26 cellular contexts compared by ENCODE assay signal in genomic region chr6:41955412-41955811, GRCh38. TPM values are rescaled to one million over a fixed set of nuclear protein-coding genes. Genes with fewer than 3 reads are reported as not detected.
DNase-seq lines count a peak whose midpoint lies in the region; ATAC-seq and TF ChIP-seq lines count a peak whose summit lies in the region.
"Had no signal": no experiment of that assay in that cellular context is flagged by ENCODE, and none has a peak within 500 bp of the region (broad histone marks: within the 10 kb centered on the region; RNA-seq: fewer than 3 reads in every experiment).

No MANE protein-coding gene starts in this region.

- TF ChIP-seq CTCF in CD8-positive, alpha-beta T cell (IDR thresholded peaks at IDR 0.05), result no peak

- peaks cover 42% of the 10 kb centered on the region for H3K36me3 Mint-ChIP-seq in activated T-cell treated with anti-CD3 and anti-CD28 coated beads, Interleukin-2, amount 50 U/mL, for 24 hours (ENCODE audit: low read depth)
- H3K36me3 Mint-ChIP-seq in CD4-positive, CD25-positive, alpha-beta regulatory T cell, result peaks cover 14% of the 10 kb centered on the region
- peaks cover 55% of the 10 kb centered on the region for H3K36me3 Mint-ChIP-seq in CD8-positive, alpha-beta T cell
- peaks cover 20% of the 10 kb centered on the region for H3K36me3 Mint-ChIP-seq in activated naive CD8-positive, alpha-beta T cell treated with anti-CD3 and anti-CD28 coated beads, Interleukin-2, amount 50 U/mL, for 24 hours (ENCODE audit: low read depth)

- H3K4me1 Mint-ChIP-seq in activated T-cell treated with anti-CD3 and anti-CD28 coated beads, Interleukin-2, amount 50 U/mL, for 24 hours (ENCODE audit: low read depth), result peaks cover 71% of the 10 kb centered on the region
- peaks cover 11 to 70% (median 40%) of the 10 kb centered on the region in 4 donors for H3K4me1 Mint-ChIP-seq in CD4-positive, CD25-positive, alpha-beta regulatory T cell
- H3K4me1 Mint-ChIP-seq in CD8-positive, alpha-beta T cell (ENCODE audit: low read depth), result peaks cover 66% of the 10 kb centered on the region
- H3K4me1 Mint-ChIP-seq in activated naive CD8-positive, alpha-beta T cell treated with anti-CD3 and anti-CD28 coated beads, Interleukin-2, amount 50 U/mL, for 24 hours, result peaks cover 65% of the 10 kb centered on the region

- no peaks in the 10 kb centered on the region for H3K9me3 ChIP-seq in CD4-positive, CD25-positive, alpha-beta regulatory T cell (ENCODE audit: control insufficient read depth in 2 of 2, low read length in 2 of 2)
- H3K9me3 ChIP-seq in CD8-positive, alpha-beta T cell (ENCODE audit: low read length), result no peaks in the 10 kb centered on the region
- no peaks in the 10 kb centered on the region; the same call in 1 of the 2 replicates for H3K9me3 ChIP-seq in HAP-1
- H3K9me3 ChIP-seq: A549, SJCRH30 had no signal

- H3K4me3 ChIP-seq in CD4-positive, CD25-positive, alpha-beta regulatory T cell (ENCODE audit: low read depth, low read length), result no peak overlapping the region
- H3K4me3 ChIP-seq in CD8-positive, alpha-beta T cell (ENCODE audit: low read depth, low read length), result no peak overlapping the region
- no peak overlapping the region for H3K4me3 ChIP-seq in HAP-1
- H3K4me3 ChIP-seq: A549; BLaER1 treated with 17β-estradiol and CSF1 and Interleukin-3, amounts not matched to agents 10 nM and 100 nM; SJCRH30 had no signal

- CTCF ChIA-PET in CD8-positive, alpha-beta T cell (lab: Charles Lee), result interaction anchor here (1.3 to 1.7 kb wide), 2 partner anchors 13 to 86 kb away, joined by 3 read pairs; no protein-coding TSS in a partner anchor

- H3K4me1 ChIP-seq in CD4-positive, CD25-positive, alpha-beta regulatory T cell (ENCODE audit: control insufficient read depth, insufficient read depth, low read length, poor library complexity, severe bottlenecking), result no peaks in the 10 kb centered on the region
- H3K4me1 ChIP-seq in CD8-positive, alpha-beta T cell (ENCODE audit: insufficient read depth, low read length), result peaks cover 29% of the 10 kb centered on the region
- no peaks in the 10 kb centered on the region for H3K4me1 ChIP-seq in HAP-1
- H3K4me1 ChIP-seq: SJCRH30 had no signal

- peaks cover 16% of the 10 kb centered on the region for H3K36me3 ChIP-seq in CD4-positive, CD25-positive, alpha-beta regulatory T cell (ENCODE audit: control insufficient read depth, insufficient read depth, low read length)
- peaks cover 10% of the 10 kb centered on the region for H3K36me3 ChIP-seq in CD8-positive, alpha-beta T cell (ENCODE audit: insufficient read depth, low read length)
- H3K36me3 ChIP-seq in HAP-1 (replicated peaks), result no peaks in the 10 kb centered on the region
- H3K36me3 ChIP-seq: SJCRH30 had no signal

- intact Hi-C loops in CD8-positive, alpha-beta T cell (cut with DNase I, micrococcal nuclease), result no loop called here

- no peaks in the 10 kb centered on the region for H3K27me3 Mint-ChIP-seq in activated T-cell treated with anti-CD3 and anti-CD28 coated beads, Interleukin-2, amount 50 U/mL, for 24 hours
- H3K27me3 Mint-ChIP-seq in CD4-positive, CD25-positive, alpha-beta regulatory T cell, result no peaks in the 10 kb centered on the region
- H3K27me3 Mint-ChIP-seq in CD8-positive, alpha-beta T cell (ENCODE audit: low read depth), result no peaks in the 10 kb centered on the region
- H3K27me3 Mint-ChIP-seq in activated naive CD8-positive, alpha-beta T cell treated with anti-CD3 and anti-CD28 coated beads, Interleukin-2, amount 50 U/mL, for 24 hours, result no peaks in the 10 kb centered on the region

- no peak overlapping the region for H3K4me3 Mint-ChIP-seq in activated T-cell treated with anti-CD3 and anti-CD28 coated beads, Interleukin-2, amount 50 U/mL, for 24 hours
- no peak overlapping the region for H3K4me3 Mint-ChIP-seq in CD4-positive, CD25-positive, alpha-beta regulatory T cell
- no peak overlapping the region for H3K4me3 Mint-ChIP-seq in CD8-positive, alpha-beta T cell
- no peak overlapping the region for H3K4me3 Mint-ChIP-seq in activated naive CD8-positive, alpha-beta T cell treated with anti-CD3 and anti-CD28 coated beads, Interleukin-2, amount 50 U/mL, for 24 hours

- ATAC-seq in CD4-positive, CD25-positive, alpha-beta regulatory T cell (ENCODE audit: low read depth in 2 of 2), result no peak
- ATAC-seq in CD8-positive, alpha-beta T cell, result no peak
- ATAC-seq in activated naive CD8-positive, alpha-beta T cell treated with anti-CD3 and anti-CD28 coated beads, Interleukin-2, amount 50 U/mL, for 24 hours, result no peak
- ATAC-seq: HCT116, Right ventricle myocardium inferior had no signal

- H3K27ac ChIP-seq in CD4-positive, CD25-positive, alpha-beta regulatory T cell (ENCODE audit: insufficient read depth, low read length, poor library complexity, severe bottlenecking), result peak overlapping the region; percentile 18
- no peak overlapping the region for H3K27ac ChIP-seq in CD8-positive, alpha-beta T cell (ENCODE audit: low read depth, low read length)
- H3K27ac ChIP-seq: BLaER1 treated with 17β-estradiol and CSF1 and Interleukin-3, amounts not matched to agents 10 nM and 100 nM; SJCRH30 had no signal

- peaks cover 11% of the 10 kb centered on the region for H3K9me3 Mint-ChIP-seq in activated T-cell treated with anti-CD3 and anti-CD28 coated beads, Interleukin-2, amount 50 U/mL, for 24 hours
- H3K9me3 Mint-ChIP-seq in CD4-positive, CD25-positive, alpha-beta regulatory T cell, result no peaks in the 10 kb centered on the region
- H3K9me3 Mint-ChIP-seq in CD8-positive, alpha-beta T cell, result no peaks in the 10 kb centered on the region
- peaks cover 11% of the 10 kb centered on the region for H3K9me3 Mint-ChIP-seq in activated naive CD8-positive, alpha-beta T cell treated with anti-CD3 and anti-CD28 coated beads, Interleukin-2, amount 50 U/mL, for 24 hours
- H3K9me3 Mint-ChIP-seq: CD8-positive, alpha-beta memory T cell had no signal

- peak overlapping the region; percentile 90 for H3K27ac Mint-ChIP-seq in activated T-cell treated with anti-CD3 and anti-CD28 coated beads, Interleukin-2, amount 50 U/mL, for 24 hours
- no peak overlapping the region for H3K27ac Mint-ChIP-seq in CD4-positive, CD25-positive, alpha-beta regulatory T cell
- peak overlapping the region; percentile 68 for H3K27ac Mint-ChIP-seq in CD8-positive, alpha-beta T cell
- peak overlapping the region; percentile 87 for H3K27ac Mint-ChIP-seq in activated naive CD8-positive, alpha-beta T cell treated with anti-CD3 and anti-CD28 coated beads, Interleukin-2, amount 50 U/mL, for 24 hours

- DNase-seq in activated T-cell treated with anti-CD3 and anti-CD28 coated beads, Interleukin-2, amount 50 U/mL, for 24 hours, result no peak
- DNase-seq in activated T-cell treated with anti-CD3 and anti-CD28 coated beads, Interleukin-2, amount 50 U/mL, for 1 hour, result no peak
- DNase-seq in CD4-positive, CD25-positive, alpha-beta regulatory T cell, result no peak
- no peak for DNase-seq in CD8-positive, alpha-beta T cell
- no peak for DNase-seq in activated naive CD8-positive, alpha-beta T cell treated with anti-CD3 and anti-CD28 coated beads, Interleukin-2, amount 50 U/mL, for 24 hours
- DNase-seq in activated gamma-delta T cell (lab: John Stamatoyannopoulos, UW) (no peak), HAP-1 (ENCODE audit: low spot score in 2 of 2) (no peak)
- DNase-seq: AML-193; CD8-positive, alpha-beta memory T cell; DMS 273 treated with DMSO at 0.1 percent for 48 hours; DMS79 treated with DMSO at 0.1 percent for 48 hours; GF-D8; KBM-7; MV-4-11; NCI-H1105; NCI-H1436 treated with DMSO at 0.1 percent for 48 hours; NCI-H1930; NCI-H2107; NCI-H446; NCI-H524 treated with DMSO at 0.1 percent for 48 hours; NCI-H774; SJCRH30 had no signal

- in situ Hi-C loops in HAP-1 (cut with MboI; ENCODE audit: low sequenced_read_pairs), result no loop called here

- H3K27me3 ChIP-seq in CD4-positive, CD25-positive, alpha-beta regulatory T cell (ENCODE audit: control insufficient read depth, insufficient read depth, low read length), result no peaks in the 10 kb centered on the region
- H3K27me3 ChIP-seq in CD8-positive, alpha-beta T cell (ENCODE audit: insufficient read depth, low read length), result no peaks in the 10 kb centered on the region
- no peaks in the 10 kb centered on the region for H3K27me3 ChIP-seq in HAP-1 (ENCODE audit: low read depth)
- H3K27me3 ChIP-seq: BLaER1 treated with 17β-estradiol and CSF1 and Interleukin-3, amounts not matched to agents 10 nM and 100 nM; SJCRH30 had no signal

- POLR2A ChIA-PET in CD8-positive, alpha-beta T cell (lab: Charles Lee), result interaction anchor here (1.2 to 1.3 kb wide), 2 partner anchors 13 to 19 kb away, joined by 3 read pairs; no protein-coding TSS in a partner anchor

RNA-seq across cellular contexts. Expression of gene CCND3, which starts 13.8 kb away (rescaled TPM):
- 319 TPM for total RNA-seq in CD4-positive, CD25-positive, alpha-beta regulatory T cell
- 100 to 1,000 TPM; 246 to 564 (median 389) TPM for polyA plus RNA-seq in CD4-positive, CD25-positive, alpha-beta regulatory T cell
- total RNA-seq in CD8-positive, alpha-beta T cell, result 100 to 1,000 TPM; 129 to 135 TPM

RNA-seq across cellular contexts. Expression of gene BYSL, which starts 34.1 kb away (rescaled TPM):
- 1.8 TPM for total RNA-seq in CD4-positive, CD25-positive, alpha-beta regulatory T cell
- polyA plus RNA-seq in CD4-positive, CD25-positive, alpha-beta regulatory T cell, result 1 to 10 TPM; 5.0 to 7.6 (median 5.9) TPM
- total RNA-seq in CD8-positive, alpha-beta T cell, result 1 to 10 TPM; 3.2 to 6.2 TPM

RNA-seq across cellular contexts. Expression of gene MED20, which starts 34.5 kb away (rescaled TPM):
- 4.3 TPM for total RNA-seq in CD4-positive, CD25-positive, alpha-beta regulatory T cell
- polyA plus RNA-seq in CD4-positive, CD25-positive, alpha-beta regulatory T cell, result 1 to 10 TPM; 3.0 to 7.9 (median 6.1) TPM
- total RNA-seq in CD8-positive, alpha-beta T cell, result 1 to 10 TPM; 1.8 TPM

Comparison
In these comparisons a context has a peak if more than half of its experiments do, and no peak if none do; other contexts are left out.
1. H3K27ac Mint-ChIP-seq: peak in activated T-cell treated with anti-CD3 and anti-CD28 coated beads, Interleukin-2, amount 50 U/mL, for 24 hours (single experiment), CD8-positive, alpha-beta T cell (single experiment) and activated naive CD8-positive, alpha-beta T cell treated with anti-CD3 and anti-CD28 coated beads, Interleukin-2, amount 50 U/mL, for 24 hours (single experiment); none in CD4-positive, CD25-positive, alpha-beta regulatory T cell (0 of 3).